ENCODE assay signal across 16 cellular contexts in the genomic region with DNA sequence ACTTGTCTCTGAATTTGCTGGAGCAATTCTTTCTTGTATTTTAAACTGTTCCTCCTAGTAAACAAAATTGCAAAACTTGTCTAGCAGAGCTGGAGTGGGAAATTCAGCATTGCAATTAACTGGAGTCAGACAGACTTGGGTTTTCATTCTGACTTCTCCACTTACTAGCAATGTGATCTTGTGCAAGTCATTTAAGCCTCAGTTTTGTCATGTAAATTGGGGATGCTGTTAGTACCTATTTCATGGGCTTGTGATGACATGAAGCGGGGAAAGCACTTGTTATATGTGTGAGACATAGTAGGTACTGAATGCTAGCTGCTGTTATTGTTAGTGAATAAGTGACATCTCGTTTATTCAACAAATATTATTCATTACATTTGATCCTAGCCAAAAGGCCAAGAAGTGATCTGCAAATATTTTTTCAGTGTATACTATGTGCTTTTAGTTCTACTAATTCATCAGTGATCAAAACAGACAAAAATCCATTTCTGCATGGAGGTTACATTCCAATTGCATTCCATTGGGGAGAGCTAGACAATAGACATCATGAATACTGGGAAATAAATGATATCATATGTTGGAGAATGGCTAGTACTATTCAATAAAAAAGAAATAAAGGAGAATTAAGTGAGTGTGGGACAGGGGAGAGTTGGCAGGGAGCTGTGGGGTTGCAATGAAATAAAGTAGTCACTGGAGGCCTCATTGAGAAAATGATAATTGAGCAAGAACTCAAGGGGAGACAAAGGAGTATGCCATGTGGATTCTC. TPM values are rescaled to one million over a fixed set of nuclear protein-coding genes. Genes with fewer than 3 reads are reported as not detected.
DNase-seq lines count a peak whose midpoint lies in the region; ATAC-seq and TF ChIP-seq lines count a peak whose summit lies in the region.
"Had no signal": no experiment of that assay in that cellular context is flagged by ENCODE, and none has a peak within 500 bp of the region (broad histone marks: within the 10 kb centered on the region; RNA-seq: fewer than 3 reads in every experiment).

No MANE protein-coding gene starts in this region.

- intact Hi-C loops in PC-3 (cut with micrococcal nuclease): no loop called here

- ATAC-seq in PC-3: no peak
- no peak for ATAC-seq in GM21528 (IDR thresholded peaks at IDR 0.05; ENCODE audit: low FRiP score, unreplicated experiment)
- ATAC-seq in HG03135 (IDR thresholded peaks at IDR 0.05; ENCODE audit: unreplicated experiment): no peak

- H3K4me3 ChIP-seq in PC-3 (ENCODE audit: low read length) (no peak overlapping the region), epithelial cell of esophagus (ENCODE audit: low read length) (no peak overlapping the region), osteoblast (ENCODE audit: insufficient read depth, low read length) (no peak overlapping the region)
- H3K4me3 ChIP-seq: uterus had no signal

- H4K20me1 ChIP-seq in PC-3 (ENCODE audit: low read length) (no peaks in the 10 kb centered on the region), osteoblast (ENCODE audit: insufficient read depth, low read length) (no peaks in the 10 kb centered on the region)

- H3K4me2 ChIP-seq in PC-3 (ENCODE audit: low read length) (no peak overlapping the region; the same call in 1 of the 2 replicates), osteoblast (ENCODE audit: insufficient read depth, low read length) (peak overlapping the region; percentile 49)

- H3K36me3 ChIP-seq in PC-3 (ENCODE audit: low read depth, low read length) (no peaks in the 10 kb centered on the region), osteoblast (ENCODE audit: insufficient read depth, low read length) (no peaks in the 10 kb centered on the region)
- H3K36me3 ChIP-seq: uterus had no signal

- CTCF ChIA-PET in PC-3 (lab: Charles Lee): no interaction called here

- BruUV-seq in PC-3 (replicated peaks; lab: Mats Ljungman, UMichigan): no TSS peak

- peaks cover 19% of the 10 kb centered on the region for H3K4me1 ChIP-seq in PC-3 (ENCODE audit: insufficient read depth, low read length)
- H3K4me1 ChIP-seq in osteoblast (ENCODE audit: insufficient read depth, low read length): peaks cover 60% of the 10 kb centered on the region

- H2AFZ ChIP-seq in PC-3 (ENCODE audit: low read length) (no peak overlapping the region), osteoblast (ENCODE audit: low read length) (no peak overlapping the region)

- POLR2A ChIA-PET in PC-3 (lab: Charles Lee; ENCODE audit: unreplicated experiment): no interaction called here

- H3K27me3 ChIP-seq in PC-3 (ENCODE audit: low read length): no peaks in the 10 kb centered on the region
- no peaks in the 10 kb centered on the region for H3K27me3 ChIP-seq in osteoblast (ENCODE audit: insufficient read depth, low read length)
- H3K27me3 ChIP-seq: uterus had no signal

- no peaks in the 10 kb centered on the region for H3K9me2 ChIP-seq in PC-3 (replicated peaks; ENCODE audit: low read length)

- DNase-seq in Daoy (ENCODE audit: low read depth): peak; percentile 9
- DNase-seq in PC-3: peak; percentile 57
- peak; percentile 21 for DNase-seq in epithelial cell of esophagus (ENCODE audit: low read depth)
- peak; percentile 72 for DNase-seq in osteoblast (ENCODE audit: insufficient read length, low spot score, missing footprints)
- no peak for DNase-seq in stimulated activated CD4-positive, alpha-beta T cell treated with anti-CD3 and anti-CD28 coated beads, Interleukin-15, amount 100 ng/mL, for 24 hours
- no peak for DNase-seq in activated CD4-positive, alpha-beta T cell treated with anti-CD3 and anti-CD28 coated beads for 1 hour
- DNase-seq: activated B cell treated with CpG ODN at 0.5 μM for 24 hours; activated CD8-positive, alpha-beta memory T cell treated with anti-CD3 and anti-CD28 coated beads, Interleukin-2, amount 50 U/mL, for 48 hours; GDM1; GOT3; NCI-H1048; NCI-H446; stimulated activated naive CD4-positive, alpha-beta T cell; uterus had no signal

- TF ChIP-seq CTCF in PC-3 (conservative IDR thresholded peaks at IDR 0.05; ENCODE audit: low read depth, low read length) (no peak), epithelial cell of esophagus (IDR thresholded peaks at IDR 0.05; ENCODE audit: insufficient read depth, low read depth, low read length, missing control alignments) (no peak), osteoblast (IDR thresholded peaks at IDR 0.05; ENCODE audit: extremely low read depth, low read depth, low read length) (no peak)

- no peaks in the 10 kb centered on the region for H3F3A ChIP-seq in PC-3 (ENCODE audit: low read length, unreplicated experiment)

- H3K79me2 ChIP-seq in PC-3 (ENCODE audit: low read length) (no peaks in the 10 kb centered on the region), osteoblast (ENCODE audit: insufficient read depth, low read length) (no peaks in the 10 kb centered on the region)

- no peaks in the 10 kb centered on the region for H3K9me3 ChIP-seq in PC-3 (ENCODE audit: low read length)
- no peaks in the 10 kb centered on the region for H3K9me3 ChIP-seq in osteoblast (ENCODE audit: low read depth, low read length)
- H3K9me3 ChIP-seq: uterus had no signal

- no peak overlapping the region for H3K27ac ChIP-seq in PC-3 (ENCODE audit: low read length)
- H3K27ac ChIP-seq in osteoblast (ENCODE audit: low read depth, low read length): peak overlapping the region; percentile 82

- no peak overlapping the region for H3K9ac ChIP-seq in PC-3 (ENCODE audit: low read length)

RNA-seq across cellular contexts. Expression of a gene that starts 47.1 kb away (rescaled TPM):
- total RNA-seq in Daoy (2014; rRNA removed; shearing (Covaris generic)): 5.3 and 7.1 TPM in 2 replicates
- 6.6 TPM in 2 replicates for total RNA-seq in PC-3 (2014; rRNA removed)
- total RNA-seq in osteoblast: 5.1 and 6.8 TPM in 2 replicates

Comparison
In these comparisons a context has a peak if more than half of its experiments do, and no peak if none do; other contexts are left out.
1. DNase-seq: peak in Daoy (single experiment), PC-3 (single experiment), epithelial cell of esophagus (single experiment) and osteoblast (single experiment); none in stimulated activated CD4-positive, alpha-beta T cell treated with anti-CD3 and anti-CD28 coated beads, Interleukin-15, amount 100 ng/mL, for 24 hours (single experiment) and activated CD4-positive, alpha-beta T cell treated with anti-CD3 and anti-CD28 coated beads for 1 hour (single experiment).